14 cellular contexts compared by ENCODE assay signal in the genomic region with DNA sequence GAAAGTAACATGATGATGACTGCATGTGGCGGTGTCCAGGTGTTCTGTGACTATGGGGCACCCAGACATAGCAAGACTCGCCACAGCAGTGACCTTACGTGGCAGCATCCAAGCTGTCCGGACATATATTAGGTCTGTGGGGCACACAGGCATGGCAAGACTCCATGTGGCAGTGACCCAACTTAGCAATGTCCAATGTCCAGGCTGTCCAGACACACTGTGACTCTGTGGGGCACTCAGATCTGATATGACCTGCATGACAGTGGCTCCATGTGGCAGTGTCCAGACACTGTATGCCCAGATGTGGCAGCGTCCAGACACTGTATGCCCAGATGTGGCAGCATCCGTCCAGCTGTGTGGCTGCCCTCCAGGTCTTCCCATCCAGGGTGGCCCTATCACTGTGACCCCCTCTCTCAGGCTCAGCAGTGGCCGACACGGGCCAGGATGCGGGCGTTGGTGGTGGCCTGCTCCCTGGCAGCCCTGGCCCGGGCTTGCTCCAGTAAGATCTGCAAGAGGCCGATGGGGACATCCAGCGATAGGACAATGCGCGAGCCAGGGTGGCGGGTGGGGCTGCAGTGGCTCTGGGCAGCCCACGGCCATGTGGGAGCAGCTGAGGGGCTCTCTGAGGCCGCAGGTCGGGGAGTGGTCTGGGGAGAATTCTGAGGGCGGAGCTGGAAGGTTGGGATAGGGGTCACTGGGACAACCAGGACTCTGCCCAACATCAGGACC. TPM values are rescaled to one million over a fixed set of nuclear protein-coding genes. Genes with fewer than 3 reads are reported as not detected.
DNase-seq lines count a peak whose midpoint lies in the region; ATAC-seq and TF ChIP-seq lines count a peak whose summit lies in the region.
"Had no signal": no experiment of that assay in that cellular context is flagged by ENCODE, and none has a peak within 500 bp of the region (broad histone marks: within the 10 kb centered on the region; RNA-seq: fewer than 3 reads in every experiment).

No MANE protein-coding gene starts in this region.

- H3K4me3 Mint-ChIP-seq in WTC11 (no peak overlapping the region), natural killer cell (no peak overlapping the region)
- H3K4me3 Mint-ChIP-seq: activated CD4-positive, alpha-beta memory T cell treated with anti-CD3 and anti-CD28 coated beads for 36 hours had no signal

- H3K4me1 Mint-ChIP-seq in WTC11 (peaks cover 47% of the 10 kb centered on the region), natural killer cell (peaks cover 28 to 59% of the 10 kb centered on the region in 2 donors)

- H2AFZ ChIP-seq in GM23248 = no peak overlapping the region

- no peaks in the 10 kb centered on the region for H3K27me3 ChIP-seq in GM23248 (replicated peaks; ENCODE audit: insufficient read depth)
- H3K27me3 ChIP-seq: pancreas had no signal

- 90 to 92% methylated on average over 20 of the region's 20 CpGs for WGBS in GM23248 (ENCODE audit: low coverage in 1 of 2, low lambda C conversion rate in 2 of 2, missing lambda C conversion rate in 2 of 2), 2 experiments

- TF ChIP-seq CTCF in WTC11 (IDR thresholded peaks at IDR 0.05) (no peak), natural killer cell (IDR thresholded peaks at IDR 0.05) (no peak)

- H3K27me3 Mint-ChIP-seq in WTC11 (ENCODE audit: low read depth) (no peaks in the 10 kb centered on the region), natural killer cell (ENCODE audit: low read depth in 2 of 2) (no peaks in the 10 kb centered on the region)
- H3K27me3 Mint-ChIP-seq: activated CD4-positive, alpha-beta memory T cell treated with anti-CD3 and anti-CD28 coated beads for 36 hours had no signal

- CTCF ChIA-PET in WTC11 (lab: Charles Lee) = interaction anchor here (0.6 to 5.9 kb wide), 6 partner anchors 14 to 127 kb away, joined by 3 to 71 read pairs (median 6); partner anchors contain the start of genes CCDC51, NCKIPSD, SLC26A6 and TMA7

- H3K36me3 Mint-ChIP-seq in WTC11 (no peaks in the 10 kb centered on the region), natural killer cell (no peaks in the 10 kb centered on the region)
- H3K36me3 Mint-ChIP-seq: activated CD4-positive, alpha-beta memory T cell treated with anti-CD3 and anti-CD28 coated beads for 36 hours had no signal

- peak overlapping the region; percentile 39 for H3K27ac Mint-ChIP-seq in WTC11
- H3K27ac Mint-ChIP-seq in natural killer cell = peak overlapping the region; percentile 20 to 94
- H3K27ac Mint-ChIP-seq: activated CD4-positive, alpha-beta memory T cell treated with anti-CD3 and anti-CD28 coated beads for 36 hours had no signal

- H3K4me1 ChIP-seq in GM23248 (ENCODE audit: insufficient read depth) = peaks cover 56% of the 10 kb centered on the region

- no peak for ATAC-seq in WTC11
- no peak for ATAC-seq in natural killer cell
- ATAC-seq: pancreas had no signal

- no peaks in the 10 kb centered on the region for H3K9me3 Mint-ChIP-seq in WTC11
- H3K9me3 Mint-ChIP-seq in natural killer cell = no peaks in the 10 kb centered on the region
- H3K9me3 Mint-ChIP-seq: activated CD4-positive, alpha-beta memory T cell treated with anti-CD3 and anti-CD28 coated beads for 36 hours had no signal

- H3K27ac ChIP-seq in GM23248 = peak overlapping the region; percentile 85; the same call in 1 of the 2 replicates
- H3K27ac ChIP-seq: KMS-11, pancreas had no signal

- intact Hi-C loops in natural killer cell (cut with micrococcal nuclease) = no loop called here

- no peaks in the 10 kb centered on the region for H3K9me2 ChIP-seq in GM23248 (ENCODE audit: insufficient read depth)

- no peaks in the 10 kb centered on the region for H4K20me1 ChIP-seq in GM23248 (ENCODE audit: insufficient read depth)

- H3K36me3 ChIP-seq in GM23248 (ENCODE audit: low read depth) = no peaks in the 10 kb centered on the region
- H3K36me3 ChIP-seq: pancreas had no signal

- H3K9me3 ChIP-seq in GM23248 (ENCODE audit: low read depth) = no peaks in the 10 kb centered on the region
- H3K9me3 ChIP-seq: pancreas had no signal

- no peak overlapping the region for H3K4me2 ChIP-seq in GM23248 (ENCODE audit: unreplicated experiment)
- H3K4me2 ChIP-seq: KMS-11 had no signal

- in situ Hi-C loops in GM23248 (cut with MboI) = no loop called here

- peaks cover 8% of the 10 kb centered on the region for H3F3A ChIP-seq in GM23248 (ENCODE audit: insufficient read depth)

- POLR2A ChIA-PET in WTC11 (lab: Charles Lee) = no interaction called here

- H3K4me3 ChIP-seq in GM23248 = no peak overlapping the region
- H3K4me3 ChIP-seq: pancreas had no signal

- no peaks in the 10 kb centered on the region for H3K79me2 ChIP-seq in GM23248 (ENCODE audit: insufficient read depth)

- peak overlapping the region; percentile 75; the same call in 1 of the 2 replicates for H3K9ac ChIP-seq in GM23248
- H3K9ac ChIP-seq: KMS-11 had no signal

- DNase-seq in GM23248 (no peak), WTC11 (ENCODE audit: low spot score) (no peak), natural killer cell (no peak), cerebellar cortex (ENCODE audit: low spot score) (no peak), AML-193 (lab: John Stamatoyannopoulos, UW) (no peak), NCI-H2171 (lab: John Stamatoyannopoulos, UW) (no peak)
- DNase-seq: activated CD4-positive, alpha-beta memory T cell treated with anti-CD3 and anti-CD28 coated beads for 36 hours; activated T-cell treated with anti-CD3 and anti-CD28 coated beads, Interleukin-2, amount 50 U/mL, for 48 hours; hippocampal formation; NCI-H748 treated with DMSO at 0.1 percent for 48 hours; stimulated activated CD4-positive, alpha-beta T cell treated with anti-CD3 and anti-CD28 coated beads, Interleukin-4, amount 100 ng/mL, for 1 hour had no signal

TF ChIP-seq in WTC11, 78 proteins besides CTCF, POLR2A, EP300 and RAD21 (continues in another document):
- TF ChIP-seq, protein P1, sequence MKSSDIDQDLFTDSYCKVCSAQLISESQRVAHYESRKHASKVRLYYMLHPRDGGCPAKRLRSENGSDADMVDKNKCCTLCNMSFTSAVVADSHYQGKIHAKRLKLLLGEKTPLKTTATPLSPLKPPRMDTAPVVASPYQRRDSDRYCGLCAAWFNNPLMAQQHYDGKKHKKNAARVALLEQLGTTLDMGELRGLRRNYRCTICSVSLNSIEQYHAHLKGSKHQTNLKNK (CRISPR knock-in tag; IDR thresholded peaks at IDR 0.05) = no peak
- TF ChIP-seq OVOL2 (CRISPR knock-in tag; IDR thresholded peaks at IDR 0.05; ENCODE audit: borderline replicate concordance) (no peak), ZNF423 (CRISPR knock-in tag; IDR thresholded peaks at IDR 0.05) (no peak), ARID4B (CRISPR knock-in tag; IDR thresholded peaks at IDR 0.05; ENCODE audit: borderline replicate concordance) (no peak)

RNA-seq across cellular contexts. Expression of gene UCN2, which starts 1.1 kb away (rescaled TPM):
- 0.25 and 0.86 TPM in 2 replicates for total RNA-seq in GM23248 (2014; rRNA removed; shearing (Covaris generic))
- polyA plus RNA-seq in GM23248 (2016; fragmentation: Nextera tagmentation; extraction: Ambion mirVana) = 0.25 and 0.45 TPM in 2 replicates
- total RNA-seq in WTC11 (2021) (0.34 to 0.46 TPM in 2 of 3 replicates, not detected in the other), natural killer cell (not detected)
- total RNA-seq: activated CD4-positive, alpha-beta memory T cell treated with anti-CD3 and anti-CD28 coated beads for 36 hours; pancreas; temporal lobe had no signal

RNA-seq across cellular contexts. Expression of gene PFKFB4, which starts 5.9 kb away (rescaled TPM):
- 12.6 and 15.3 TPM in 2 replicates for total RNA-seq in GM23248 (2014; rRNA removed; shearing (Covaris generic))
- 10.1 and 12.1 TPM in 2 replicates for polyA plus RNA-seq in GM23248 (2016; fragmentation: Nextera tagmentation; extraction: Ambion mirVana)
- total RNA-seq in WTC11 (2021) (18.0 to 26.8 TPM (median 26.7 TPM) in 3 replicates), natural killer cell (1 to 10 TPM; 2.4 to 4.3 (median 3.6) TPM)

RNA-seq across cellular contexts. Expression of gene COL7A1, which starts 32.6 kb away (rescaled TPM):
- 27.9 and 33.6 TPM in 2 replicates for total RNA-seq in GM23248 (2014; rRNA removed; shearing (Covaris generic))
- polyA plus RNA-seq in GM23248 (2016; fragmentation: Nextera tagmentation; extraction: Ambion mirVana) = 11.2 and 11.9 TPM in 2 replicates
- total RNA-seq in WTC11 (2021) (8.1 to 16.1 TPM (median 15.4 TPM) in 3 replicates), natural killer cell (1 to 10 TPM in 2 of 3 donors, under 1 TPM in 1; 0.54 to 1.7 (median 1.4) TPM)

RNA-seq across cellular contexts. Expression of gene UQCRC1, which starts 46.9 kb away (rescaled TPM):
- 285 and 490 TPM in 2 replicates for total RNA-seq in GM23248 (2014; rRNA removed; shearing (Covaris generic))
- polyA plus RNA-seq in GM23248 (2016; fragmentation: Nextera tagmentation; extraction: Ambion mirVana) = 252 and 279 TPM in 2 replicates
- total RNA-seq in WTC11 (2021) (313 to 326 TPM (median 323 TPM) in 3 replicates), natural killer cell (100 to 1,000 TPM; 117 to 139 (median 124) TPM)

RNA-seq across cellular contexts. Expression of gene SHISA5, which starts 58.6 kb away (rescaled TPM):
- 153 and 154 TPM in 2 replicates for total RNA-seq in GM23248 (2014; rRNA removed; shearing (Covaris generic))
- polyA plus RNA-seq in GM23248 (2016; fragmentation: Nextera tagmentation; extraction: Ambion mirVana) = 215 and 223 TPM in 2 replicates
- 137 to 165 TPM (median 158 TPM) in 3 replicates for total RNA-seq in WTC11 (2021)
- total RNA-seq in natural killer cell = 100 to 1,000 TPM; 211 to 237 (median 218) TPM
